In the genomic region with DNA sequence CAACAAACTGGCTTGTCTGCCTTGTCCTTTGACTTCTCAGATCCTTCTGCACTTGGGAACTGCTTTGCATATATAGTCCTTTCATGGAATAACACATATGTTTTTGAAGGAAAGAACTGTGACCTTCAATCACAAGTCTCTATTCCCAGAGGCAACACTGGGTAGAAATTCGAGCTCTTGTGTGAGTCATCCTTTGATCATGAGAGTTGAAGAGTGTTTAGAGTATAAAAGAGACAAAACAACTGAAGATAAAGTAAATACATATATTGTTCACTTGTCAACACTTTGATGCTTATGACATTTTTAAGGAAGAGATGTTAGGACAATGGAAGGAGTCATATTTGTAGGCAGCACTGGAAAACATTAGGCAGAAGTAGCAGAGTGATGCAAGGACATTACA, we compare ENCODE assay signal across 38 cellular contexts. TPM values are rescaled to one million over a fixed set of nuclear protein-coding genes. Genes with fewer than 3 reads are reported as not detected.
"Had no signal": no experiment of that assay in that cellular context is flagged by ENCODE, and none has a peak within 500 bp of the region (broad histone marks: within the 10 kb centered on the region; RNA-seq: fewer than 3 reads in every experiment).

No MANE protein-coding gene starts in this region.

- H3K9ac ChIP-seq: parathyroid adenoma had no signal

- H3K36me3 ChIP-seq: gastrocnemius medialis, sigmoid colon, upper lobe of left lung, vagina, WERI-Rb-1 had no signal

- ATAC-seq: activated CD4-positive, CD25-positive, alpha-beta regulatory T cell treated with anti-CD3 and anti-CD28 coated beads, Interleukin-2, amount 50 U/mL, for 24 hours; effector memory CD8-positive, alpha-beta T cell; gastrocnemius medialis; left cardiac atrium; psoas muscle; stimulated activated memory B cell treated with anti-CD40 and anti-IgM and Interleukin-4, amounts not matched to agents 10 μg/mL and 1 μg/mL and 100 μg/mL, for 72 hours; stimulated activated naive CD8-positive, alpha-beta T cell treated with anti-CD3 and anti-CD28 coated beads, Interleukin-15, amount 100 ng/mL, for 72 hours; T-helper 17 cell had no signal

- H3K27ac ChIP-seq: gastrocnemius medialis, parathyroid adenoma, psoas muscle, sigmoid colon, upper lobe of left lung, vagina, WERI-Rb-1 had no signal

- H3K4me2 ChIP-seq: smooth muscle cell had no signal

- H3K79me2 ChIP-seq: parathyroid adenoma had no signal

- H3K9me3 ChIP-seq: psoas muscle, upper lobe of left lung, vagina had no signal

- H3K27me3 ChIP-seq: gastrocnemius medialis, upper lobe of left lung, vagina had no signal

- H3K4me1 ChIP-seq: gastrocnemius medialis, psoas muscle, sigmoid colon, upper lobe of left lung, vagina had no signal

- H3K4me3 ChIP-seq: gastrocnemius medialis, psoas muscle, sigmoid colon, smooth muscle cell, upper lobe of left lung, vagina had no signal

- H2AFZ ChIP-seq: parathyroid adenoma had no signal

- DNase-seq: activated CD4-positive, alpha-beta T cell treated with anti-CD3 and anti-CD28 coated beads for 48 hours; activated CD4-positive, alpha-beta T cell treated with anti-CD3 and anti-CD28 coated beads, Interleukin-2, amount 50 U/mL, for 48 hours; activated CD8-positive, alpha-beta memory T cell treated with anti-CD3 and anti-CD28 coated beads for 24 hours; activated effector memory CD4-positive, alpha-beta T cell treated with Interleukin-2 at 50 U/mL for 16 hours; activated naive CD4-positive, alpha-beta T cell treated with Interleukin-2 at 50 U/mL for 16 hours; anterior cingulate cortex; cortex of kidney; effector memory CD8-positive, alpha-beta T cell; gastrocnemius medialis; glutamatergic neuron; left cardiac atrium; mammary epithelial cell; naive B cell; nucleus accumbens; psoas muscle; sigmoid colon; stimulated activated CD4-positive, alpha-beta T cell treated with anti-CD3 and anti-CD28 coated beads, Interleukin-1b, Interleukin-23, amount 100 ng/mL, for 48 hours; stimulated activated CD4-positive, alpha-beta T cell treated with anti-CD3 and anti-CD28 coated beads, Interleukin-4, amount 100 ng/mL, for 4 hours; stimulated activated CD8-positive, alpha-beta memory T cell treated with anti-CD3 and anti-CD28 coated beads, Interleukin-4, amount 100 ng/mL, for 48 hours; stimulated activated naive CD8-positive, alpha-beta T cell treated with anti-CD3 and anti-CD28 coated beads, Interleukin-15, amount 100 ng/mL, for 72 hours; substantia nigra; T-helper 17 cell; T1000; upper lobe of left lung; WERI-Rb-1 had no signal

RNA-seq across cellular contexts. Expression of a gene that starts 5.2 kb away (rescaled TPM):
- total RNA-seq: cerebellum, gastrocnemius medialis, left cardiac atrium, liver, mammary epithelial cell, mucosa of gallbladder, psoas muscle, sigmoid colon, smooth muscle cell, T-helper 17 cell, upper lobe of left lung had no signal
- polyA plus RNA-seq: adipose tissue, esophagus, liver, neural cell, sigmoid colon, smooth muscle cell had no signal

RNA-seq across cellular contexts. Expression of a gene that starts 5.2 kb away (rescaled TPM):
- total RNA-seq: cerebellum, left cardiac atrium, mammary epithelial cell, smooth muscle cell, T-helper 17 cell, upper lobe of left lung had no signal
- polyA plus RNA-seq: neural cell, smooth muscle cell had no signal

RNA-seq across cellular contexts. Expression of a gene that starts 8.5 kb away (rescaled TPM):
- total RNA-seq: cerebellum, gastrocnemius medialis, left cardiac atrium, liver, mammary epithelial cell, mucosa of gallbladder, psoas muscle, sigmoid colon, smooth muscle cell, T-helper 17 cell, upper lobe of left lung, vagina had no signal
- polyA plus RNA-seq: adipose tissue, esophagus, keratinocyte, liver, mammary epithelial cell, neural cell, psoas muscle, sigmoid colon, smooth muscle cell, thymus had no signal

RNA-seq across cellular contexts. Expression of a gene that starts 45.7 kb away (rescaled TPM):
- total RNA-seq: cerebellum, gastrocnemius medialis, left cardiac atrium, liver, mammary epithelial cell, mucosa of gallbladder, psoas muscle, sigmoid colon, smooth muscle cell, T-helper 17 cell, upper lobe of left lung, vagina had no signal
- polyA plus RNA-seq: adipose tissue, esophagus, keratinocyte, liver, mammary epithelial cell, neural cell, psoas muscle, sigmoid colon, smooth muscle cell, thymus had no signal
